ENCODE assay signal across 19 cellular contexts in genomic region chr7:42143605-42144252, GRCh38.
DNase-seq lines count a peak whose midpoint lies in the region; ATAC-seq and TF ChIP-seq lines count a peak whose summit lies in the region.
"Had no signal": no experiment of that assay in that cellular context is flagged by ENCODE, and none has a peak within 500 bp of the region (broad histone marks: within the 10 kb centered on the region; RNA-seq: fewer than 3 reads in every experiment).

No MANE protein-coding gene starts in this region.

- H3K79me2 ChIP-seq in osteoblast (ENCODE audit: insufficient read depth, low read length): peaks cover 3% of the 10 kb centered on the region
- no peaks in the 10 kb centered on the region for H3K79me2 ChIP-seq in Karpas-422 (ENCODE audit: low read length)

- H3K36me3 Mint-ChIP-seq in natural killer cell treated with Interleukin-12 subunit alpha and Interleukin-12 subunit beta and Interleukin-15 and Interleukin-18, amount 100 ng/mL, for 72 hours: no peaks in the 10 kb centered on the region
- H3K36me3 Mint-ChIP-seq: activated CD4-positive, alpha-beta memory T cell treated with anti-CD3 and anti-CD28 coated beads for 36 hours; stimulated activated memory B cell treated with anti-CD40 and anti-IgM and Interleukin-4, amounts not matched to agents 10 μg/mL and 1 μg/mL and 100 μg/mL, for 72 hours; T-cell had no signal

- no peaks in the 10 kb centered on the region for H3K9me2 ChIP-seq in Karpas-422 (replicated peaks; ENCODE audit: insufficient read depth, low read length)

- peak overlapping the region; percentile 16 for H3K9ac ChIP-seq in adipocyte (ENCODE audit: low read length)
- H3K9ac ChIP-seq in Karpas-422 (ENCODE audit: low read length): no peak overlapping the region

- H3K4me2 ChIP-seq in osteoblast (ENCODE audit: insufficient read depth, low read length) (peak overlapping the region; percentile 77), Karpas-422 (ENCODE audit: low read depth, low read length, poor library complexity, severe bottlenecking) (no peak overlapping the region)

- H4K20me1 ChIP-seq in osteoblast (ENCODE audit: insufficient read depth, low read length) (peaks cover 4% of the 10 kb centered on the region), Karpas-422 (ENCODE audit: insufficient read depth, low read depth, low read length) (no peaks in the 10 kb centered on the region)

- H3K9me3 ChIP-seq in adipocyte (ENCODE audit: control insufficient read depth, low read length) (no peaks in the 10 kb centered on the region), osteoblast (ENCODE audit: low read depth, low read length) (no peaks in the 10 kb centered on the region), Karpas-422 (ENCODE audit: low read length) (no peaks in the 10 kb centered on the region)
- H3K9me3 ChIP-seq: neutrophil, thyroid gland had no signal

- no peaks in the 10 kb centered on the region for H3K36me3 ChIP-seq in BJ (ENCODE audit: control insufficient read depth, insufficient read depth, low read length)
- peaks cover 10% of the 10 kb centered on the region for H3K36me3 ChIP-seq in adipocyte (ENCODE audit: control insufficient read depth, insufficient read depth, low read length, severe bottlenecking)
- no peaks in the 10 kb centered on the region for H3K36me3 ChIP-seq in osteoblast (ENCODE audit: insufficient read depth, low read length)
- H3K36me3 ChIP-seq in Karpas-422 (ENCODE audit: insufficient read depth, low read length): no peaks in the 10 kb centered on the region
- H3K36me3 ChIP-seq: neutrophil, thyroid gland had no signal

- peak overlapping the region; percentile 7 for H2AFZ ChIP-seq in osteoblast (ENCODE audit: low read length)
- no peak overlapping the region for H2AFZ ChIP-seq in Karpas-422 (ENCODE audit: low read length)

- H3K4me1 ChIP-seq in adipocyte (ENCODE audit: control insufficient read depth, insufficient read depth, low read length): peaks cover 20% of the 10 kb centered on the region
- H3K4me1 ChIP-seq in osteoblast (ENCODE audit: insufficient read depth, low read length): peaks cover 22% of the 10 kb centered on the region
- H3K4me1 ChIP-seq in Karpas-422 (ENCODE audit: low read length): no peaks in the 10 kb centered on the region

- no peak overlapping the region for H3K27ac Mint-ChIP-seq in natural killer cell treated with Interleukin-12 subunit alpha and Interleukin-12 subunit beta and Interleukin-15 and Interleukin-18, amount 100 ng/mL, for 72 hours
- H3K27ac Mint-ChIP-seq: activated CD4-positive, alpha-beta memory T cell treated with anti-CD3 and anti-CD28 coated beads for 36 hours; stimulated activated memory B cell treated with anti-CD40 and anti-IgM and Interleukin-4, amounts not matched to agents 10 μg/mL and 1 μg/mL and 100 μg/mL, for 72 hours; T-cell had no signal

- DNase-seq in BJ (ENCODE audit: low read depth) (peak; percentile 34), adipocyte (ENCODE audit: low read depth) (peak; percentile 84), fibroblast of peridontal ligament (ENCODE audit: extremely low read depth) (peak; percentile 80), osteoblast (ENCODE audit: insufficient read length, low spot score, missing footprints) (peak; percentile 88), germinal center (ENCODE audit: low spot score) (no peak), Karpas-422 (no peak), ecto neural progenitor cell (ENCODE audit: low spot score) (no peak)
- no peak for DNase-seq in natural killer cell treated with Interleukin-12 subunit alpha and Interleukin-12 subunit beta and Interleukin-15 and Interleukin-18, amount 100 ng/mL, for 72 hours (ENCODE audit: low spot score)
- DNase-seq: activated CD4-positive, alpha-beta memory T cell treated with anti-CD3 and anti-CD28 coated beads for 36 hours; activated naive CD4-positive, alpha-beta T cell treated with Interleukin-2 at 50 U/mL for 16 hours; DND-41; effector CD8-positive, alpha-beta T cell; NCI-H1105 treated with DMSO at 0.1 percent for 48 hours; NCI-H69; Right ventricle myocardium superior; T-cell; thyroid gland had no signal

- POLR2A ChIA-PET in BJ (lab: Charles Lee): no interaction called here

- peaks cover 0 to 2% of the 10 kb centered on the region in 2 donors for H3K4me1 Mint-ChIP-seq in natural killer cell treated with Interleukin-12 subunit alpha and Interleukin-12 subunit beta and Interleukin-15 and Interleukin-18, amount 100 ng/mL, for 72 hours (ENCODE audit: low read depth in 2 of 2)
- H3K4me1 Mint-ChIP-seq: stimulated activated memory B cell treated with anti-CD40 and anti-IgM and Interleukin-4, amounts not matched to agents 10 μg/mL and 1 μg/mL and 100 μg/mL, for 72 hours; T-cell had no signal

- no peaks in the 10 kb centered on the region for H3K27me3 ChIP-seq in BJ (ENCODE audit: control insufficient read depth, insufficient read depth, low read length)
- no peaks in the 10 kb centered on the region for H3K27me3 ChIP-seq in adipocyte (replicated peaks; ENCODE audit: control insufficient read depth, insufficient read depth, low read length)
- no peaks in the 10 kb centered on the region for H3K27me3 ChIP-seq in osteoblast (ENCODE audit: insufficient read depth, low read length)
- no peaks in the 10 kb centered on the region for H3K27me3 ChIP-seq in Karpas-422 (ENCODE audit: low read length)
- H3K27me3 ChIP-seq: thyroid gland had no signal

- H3K4me3 ChIP-seq in BJ (ENCODE audit: low read depth, low read length) (no peak overlapping the region), adipocyte (ENCODE audit: low read length) (peak overlapping the region; percentile 39), osteoblast (ENCODE audit: insufficient read depth, low read length) (peak overlapping the region; percentile 45), Karpas-422 (ENCODE audit: low read length) (no peak overlapping the region)
- H3K4me3 ChIP-seq: thyroid gland had no signal

- TF ChIP-seq CTCF in BJ (IDR thresholded peaks at IDR 0.05; ENCODE audit: insufficient read depth, low read depth, low read length): no peak
- no peak for TF ChIP-seq CTCF in osteoblast (IDR thresholded peaks at IDR 0.05; ENCODE audit: extremely low read depth, low read depth, low read length)

- CTCF ChIA-PET in BJ (lab: Yijun Ruan, JAX): no interaction called here

- no peak overlapping the region for H3K4me3 Mint-ChIP-seq in natural killer cell treated with Interleukin-12 subunit alpha and Interleukin-12 subunit beta and Interleukin-15 and Interleukin-18, amount 100 ng/mL, for 72 hours
- H3K4me3 Mint-ChIP-seq: activated CD4-positive, alpha-beta memory T cell treated with anti-CD3 and anti-CD28 coated beads for 36 hours; stimulated activated memory B cell treated with anti-CD40 and anti-IgM and Interleukin-4, amounts not matched to agents 10 μg/mL and 1 μg/mL and 100 μg/mL, for 72 hours; T-cell had no signal

- peaks cover 3% of the 10 kb centered on the region for H3K9me3 Mint-ChIP-seq in natural killer cell treated with Interleukin-12 subunit alpha and Interleukin-12 subunit beta and Interleukin-15 and Interleukin-18, amount 100 ng/mL, for 72 hours
- H3K9me3 Mint-ChIP-seq: activated CD4-positive, alpha-beta memory T cell treated with anti-CD3 and anti-CD28 coated beads for 36 hours; stimulated activated memory B cell treated with anti-CD40 and anti-IgM and Interleukin-4, amounts not matched to agents 10 μg/mL and 1 μg/mL and 100 μg/mL, for 72 hours; T-cell had no signal

- no peak for ATAC-seq in natural killer cell treated with Interleukin-12 subunit alpha and Interleukin-12 subunit beta and Interleukin-15 and Interleukin-18, amount 100 ng/mL, for 72 hours
- ATAC-seq: stimulated activated memory B cell treated with anti-CD40 and anti-IgM and Interleukin-4, amounts not matched to agents 10 μg/mL and 1 μg/mL and 100 μg/mL, for 72 hours; T-cell had no signal

- H3K27me3 Mint-ChIP-seq in natural killer cell treated with Interleukin-12 subunit alpha and Interleukin-12 subunit beta and Interleukin-15 and Interleukin-18, amount 100 ng/mL, for 72 hours: peaks cover 18 to 22% of the 10 kb centered on the region in 2 donors
- H3K27me3 Mint-ChIP-seq: activated CD4-positive, alpha-beta memory T cell treated with anti-CD3 and anti-CD28 coated beads for 36 hours had no signal

- H3K27ac ChIP-seq in osteoblast (ENCODE audit: low read depth, low read length) (peak overlapping the region; percentile 65), Karpas-422 (ENCODE audit: low read length) (no peak overlapping the region)
- H3K27ac ChIP-seq: neutrophil, thyroid gland had no signal

Comparison
In these comparisons a context has a peak if more than half of its experiments do, and no peak if none do; other contexts are left out.
1. DNase-seq: peak in BJ (single experiment), adipocyte (single experiment), fibroblast of peridontal ligament (single experiment) and osteoblast (single experiment); none in germinal center (single experiment), Karpas-422 (single experiment), natural killer cell treated with Interleukin-12 subunit alpha and Interleukin-12 subunit beta and Interleukin-15 and Interleukin-18, amount 100 ng/mL, for 72 hours (single experiment) and ecto neural progenitor cell (single experiment).
2. H3K4me3 ChIP-seq: peak in adipocyte (single experiment) and osteoblast (single experiment); none in BJ (single experiment) and Karpas-422 (single experiment).